ENCODE assay signal across 16 cellular contexts in genomic region chr16:56087636-56088035, GRCh38.
DNase-seq lines count a peak whose midpoint lies in the region; ATAC-seq and TF ChIP-seq lines count a peak whose summit lies in the region.
"Had no signal": no experiment of that assay in that cellular context is flagged by ENCODE, and none has a peak within 500 bp of the region (broad histone marks: within the 10 kb centered on the region; RNA-seq: fewer than 3 reads in every experiment).

No MANE protein-coding gene starts in this region.

- H3K4me3 ChIP-seq in right atrium auricular region (no peak overlapping the region), heart right ventricle (no peak overlapping the region), right cardiac atrium (ENCODE audit: low read length) (no peak overlapping the region)
- H3K4me3 ChIP-seq: A549, BLaER1, GM23248, HAP-1 had no signal

- intact Hi-C loops in Right ventricle myocardium inferior (cut with DNase I) (no loop called here), heart right ventricle (cut with DNase I) (no loop called here), right cardiac atrium (cut with DNase I) (no loop called here), sciatic nerve (cut with DNase I) (no loop called here)

- ATAC-seq in Right ventricle myocardium inferior (peak; percentile 87), heart right ventricle (peak in 5 of 8 donors; percentile 25 to 92 (median 42)), right cardiac atrium (peak; percentile 44 to 74), sciatic nerve (peak; percentile 81), GM18511 (IDR thresholded peaks at IDR 0.05; ENCODE audit: unreplicated experiment) (no peak)
- ATAC-seq: A549 had no signal

- H3K27me3 ChIP-seq in right atrium auricular region: no peaks in the 10 kb centered on the region
- no peaks in the 10 kb centered on the region for H3K27me3 ChIP-seq in heart right ventricle
- H3K27me3 ChIP-seq in right cardiac atrium (ENCODE audit: control insufficient read depth, insufficient read depth): no peaks in the 10 kb centered on the region
- H3K27me3 ChIP-seq: BLaER1 had no signal

- 69 to 80% methylated on average over 6 of the region's 6 CpGs for WGBS in heart right ventricle, 2 donors
- WGBS in right cardiac atrium: 66% methylated on average over 6 of the region's 6 CpGs

- DNase-seq in Right ventricle myocardium inferior (ENCODE audit: missing footprints) (no peak), right atrium auricular region (ENCODE audit: low spot score) (no peak), heart right ventricle (no peak), right cardiac atrium (peak in 1 of 3 donors; percentile 37), sciatic nerve (ENCODE audit: low spot score) (no peak), HT-29 (ENCODE audit: low spot score) (no peak)
- DNase-seq: CD4-positive, alpha-beta memory T cell; DMS79 treated with DMSO at 0.1 percent for 48 hours; GF-D8; GM23248 had no signal

- TF ChIP-seq CTCF in right atrium auricular region (IDR thresholded peaks at IDR 0.05) (no peak), heart right ventricle (IDR thresholded peaks at IDR 0.05) (no peak)

- no peaks in the 10 kb centered on the region for H3K4me1 ChIP-seq in right atrium auricular region
- no peaks in the 10 kb centered on the region for H3K4me1 ChIP-seq in heart right ventricle
- no peaks in the 10 kb centered on the region for H3K4me1 ChIP-seq in right cardiac atrium (ENCODE audit: control insufficient read depth, insufficient read depth, low read length)
- H3K4me1 ChIP-seq: A549, BLaER1, HAP-1 had no signal

- no peak overlapping the region for H3K27ac ChIP-seq in right atrium auricular region
- no peak overlapping the region for H3K27ac ChIP-seq in heart right ventricle
- H3K27ac ChIP-seq in right cardiac atrium (ENCODE audit: low read length): no peak overlapping the region
- H3K27ac ChIP-seq: 22Rv1, A549, BLaER1, GM23248, HL-60 had no signal

- H3K36me3 ChIP-seq in right atrium auricular region: no peaks in the 10 kb centered on the region
- H3K36me3 ChIP-seq in heart right ventricle: no peaks in the 10 kb centered on the region
- H3K36me3 ChIP-seq: BLaER1, HAP-1 had no signal

- H3K9me3 ChIP-seq in right atrium auricular region: no peaks in the 10 kb centered on the region
- no peaks in the 10 kb centered on the region for H3K9me3 ChIP-seq in heart right ventricle
- no peaks in the 10 kb centered on the region for H3K9me3 ChIP-seq in right cardiac atrium (ENCODE audit: control insufficient read depth, low read length)
- H3K9me3 ChIP-seq: A549, HAP-1 had no signal
